Comparison of ENCODE assay signal across 8 cellular contexts in the genomic region with DNA sequence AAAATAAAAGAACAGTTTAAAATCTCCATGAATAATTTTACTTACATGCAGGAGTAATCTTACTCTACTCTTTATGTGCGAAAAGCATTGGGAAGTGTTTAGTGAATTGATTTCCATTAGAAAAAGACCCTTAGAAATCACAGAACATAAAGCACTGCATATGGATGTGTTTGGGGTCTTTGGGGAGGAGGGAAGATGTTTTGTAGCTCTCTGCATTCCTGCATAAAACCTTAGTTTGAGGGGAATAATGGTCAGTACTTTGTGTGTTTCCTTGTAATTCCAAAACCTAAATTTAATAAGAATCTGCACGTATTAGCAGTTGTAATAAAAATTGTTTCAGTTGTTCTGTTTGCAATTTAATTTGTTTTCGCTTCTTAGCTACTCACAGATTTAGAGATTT.
A peak's percentile ranks its signal among the peaks of the same experiment; 100 is the strongest.
DNase-seq lines count a peak whose midpoint lies in the region; TF ChIP-seq lines count a peak whose summit lies in the region.

No MANE protein-coding gene starts in this region.

- H3K36me3 Mint-ChIP-seq in neural progenitor cell: peaks cover 7% of the 10 kb centered on the region

- H3K9ac ChIP-seq in BLaER1 (peak overlapping the region; percentile 85), MM.1S (ENCODE audit: low read length) (peak overlapping the region; percentile 80), duodenal mucosa (ENCODE audit: low read depth in 1 of 2, low read length in 2 of 2) (peak overlapping the region; percentile 64 to 67), neural progenitor cell (peak overlapping the region; percentile 6)

- H3K4me1 ChIP-seq in BLaER1: peaks cover 70% of the 10 kb centered on the region
- H3K4me1 ChIP-seq in MM.1S (ENCODE audit: low read length): 0 out of 2 replicates have a peak, but pooled peaks cover 4% of the 10 kb centered on the region
- H3K4me1 ChIP-seq in duodenal mucosa (ENCODE audit: control insufficient read depth in 1 of 2, insufficient read depth in 2 of 2, low read length in 2 of 2): peaks cover 20 to 29% of the 10 kb centered on the region in 2 donors
- H3K4me1 ChIP-seq in neural progenitor cell: peaks cover 28% of the 10 kb centered on the region

- no peak for TF ChIP-seq CTCF in MM.1S (IDR thresholded peaks at IDR 0.05; ENCODE audit: low read length)
- TF ChIP-seq CTCF in neural progenitor cell (IDR thresholded peaks at IDR 0.05): no peak
- TF ChIP-seq CTCF in WERI-Rb-1 (IDR thresholded peaks at IDR 0.05; ENCODE audit: low read depth, low read length): no peak

- H3K27ac Mint-ChIP-seq in neural progenitor cell: peak overlapping the region; percentile 99

- peaks cover 9% of the 10 kb centered on the region; the same call in 1 of the 2 replicates for H3K36me3 ChIP-seq in BLaER1
- H3K36me3 ChIP-seq in MM.1S (replicated peaks; ENCODE audit: insufficient read depth, low read length): 0 out of 2 replicates have a peak, but pooled peaks cover 3% of the 10 kb centered on the region
- peaks cover 0 to 4% of the 10 kb centered on the region in 2 donors for H3K36me3 ChIP-seq in duodenal mucosa (ENCODE audit: control insufficient read depth in 1 of 2, insufficient read depth in 2 of 2, low read length in 2 of 2)
- H3K36me3 ChIP-seq in neural progenitor cell: no peaks in the 10 kb centered on the region
- no peaks in the 10 kb centered on the region; the same call in 1 of the 2 replicates for H3K36me3 ChIP-seq in WERI-Rb-1

- H3K4me2 ChIP-seq in BLaER1: peak overlapping the region; percentile 86
- H3K4me2 ChIP-seq in MM.1S (ENCODE audit: low read depth, low read length): peak overlapping the region; percentile 94
- H3K4me2 ChIP-seq in neural progenitor cell: peak overlapping the region; percentile 84

- H4K20me1 ChIP-seq in BLaER1 (no peaks in the 10 kb centered on the region), MM.1S (ENCODE audit: insufficient read depth, low read length) (no peaks in the 10 kb centered on the region), neural progenitor cell (ENCODE audit: low read depth) (no peaks in the 10 kb centered on the region)

- H3K9me2 ChIP-seq in MM.1S (replicated peaks; ENCODE audit: insufficient read depth, low read length): no peaks in the 10 kb centered on the region

- peaks cover 5% of the 10 kb centered on the region for H3K27me3 Mint-ChIP-seq in neural progenitor cell (ENCODE audit: insufficient read depth, low read depth)

- H3K27ac ChIP-seq in BLaER1 (peak overlapping the region; percentile 90), MM.1S (ENCODE audit: low read length) (peak overlapping the region; percentile 82), duodenal mucosa (ENCODE audit: low read depth, low read length) (no peak overlapping the region), neural progenitor cell (no peak overlapping the region), WERI-Rb-1 (no peak overlapping the region)

- H3K79me2 ChIP-seq in MM.1S (ENCODE audit: low read length): peaks cover 76% of the 10 kb centered on the region
- no peaks in the 10 kb centered on the region for H3K79me2 ChIP-seq in neural progenitor cell (ENCODE audit: low read depth)

- peaks cover 38% of the 10 kb centered on the region for H3K4me1 Mint-ChIP-seq in neural progenitor cell

- H3K27me3 ChIP-seq in BLaER1: no peaks in the 10 kb centered on the region
- no peaks in the 10 kb centered on the region for H3K27me3 ChIP-seq in MM.1S (replicated peaks; ENCODE audit: insufficient read depth, low read length)
- no peaks in the 10 kb centered on the region for H3K27me3 ChIP-seq in duodenal mucosa (ENCODE audit: control insufficient read depth in 1 of 2, insufficient read depth in 2 of 2, low read length in 2 of 2)
- H3K27me3 ChIP-seq in neural progenitor cell: no peaks in the 10 kb centered on the region
- no peaks in the 10 kb centered on the region for H3K27me3 ChIP-seq in WERI-Rb-1 (ENCODE audit: insufficient read depth, low read depth, severe bottlenecking)

- H3K4me3 Mint-ChIP-seq in neural progenitor cell: peak overlapping the region; percentile 89

- H2AFZ ChIP-seq in MM.1S (ENCODE audit: low read length): peak overlapping the region; percentile 71; the same call in 1 of the 2 replicates
- H2AFZ ChIP-seq in neural progenitor cell (replicated peaks): peak overlapping the region; percentile 88

- H3F3A ChIP-seq in MM.1S (ENCODE audit: insufficient read depth, low read length) (peaks cover 22% of the 10 kb centered on the region), neural progenitor cell (ENCODE audit: low read depth) (no peaks in the 10 kb centered on the region)

- H3K9me3 Mint-ChIP-seq in neural progenitor cell: no peaks in the 10 kb centered on the region

- peak overlapping the region; percentile 68 for H3K4me3 ChIP-seq in BLaER1
- H3K4me3 ChIP-seq in MM.1S (ENCODE audit: low read length): peak overlapping the region; percentile 66
- H3K4me3 ChIP-seq in duodenal mucosa (ENCODE audit: low read depth in 1 of 2, low read length in 2 of 2): peak overlapping the region; percentile 70 to 82
- peak overlapping the region; percentile 38 for H3K4me3 ChIP-seq in neural progenitor cell
- H3K4me3 ChIP-seq in WERI-Rb-1 (ENCODE audit: low read depth, low read length): no peak overlapping the region

- H3K9me3 ChIP-seq in BLaER1: peaks cover 13% of the 10 kb centered on the region; the same call in 1 of the 2 replicates
- no peaks in the 10 kb centered on the region for H3K9me3 ChIP-seq in MM.1S (replicated peaks; ENCODE audit: insufficient read depth, low read length)
- no peaks in the 10 kb centered on the region for H3K9me3 ChIP-seq in duodenal mucosa (ENCODE audit: control insufficient read depth in 1 of 2, low read length in 2 of 2)
- no peaks in the 10 kb centered on the region for H3K9me3 ChIP-seq in neural progenitor cell (ENCODE audit: low read depth)
- H3K9me3 ChIP-seq in WERI-Rb-1 (ENCODE audit: severe bottlenecking): no peaks in the 10 kb centered on the region

- DNase-seq in MM.1S (peak; percentile 10), neural progenitor cell (ENCODE audit: low spot score) (no peak), NCI-H2107 treated with DMSO at 0.1 percent for 48 hours (lab: John Stamatoyannopoulos, UW; ENCODE audit: unreplicated experiment) (no peak), WERI-Rb-1 (no peak), iPS-NIHi11 (ENCODE audit: low spot score) (no peak), NCI-H2029 treated with DMSO at 0.1 percent for 48 hours (lab: John Stamatoyannopoulos, UW) (no peak)

Comparison
In these comparisons a context has a peak if more than half of its experiments do, and no peak if none do; other contexts are left out.
1. H3K27ac ChIP-seq: peak in BLaER1 (single experiment) and MM.1S (single experiment); none in duodenal mucosa (single experiment), neural progenitor cell (single experiment) and WERI-Rb-1 (single experiment).
2. H3K9ac ChIP-seq: peak in every context shown above with its lines; median percentile 85 in BLaER1; 80 in MM.1S; 66 in duodenal mucosa; 6 in neural progenitor cell.
3. Peak in every context shown above with its lines, with median percentiles within 50 percentile points of each other: H3K4me2 ChIP-seq.